In the genomic region with DNA sequence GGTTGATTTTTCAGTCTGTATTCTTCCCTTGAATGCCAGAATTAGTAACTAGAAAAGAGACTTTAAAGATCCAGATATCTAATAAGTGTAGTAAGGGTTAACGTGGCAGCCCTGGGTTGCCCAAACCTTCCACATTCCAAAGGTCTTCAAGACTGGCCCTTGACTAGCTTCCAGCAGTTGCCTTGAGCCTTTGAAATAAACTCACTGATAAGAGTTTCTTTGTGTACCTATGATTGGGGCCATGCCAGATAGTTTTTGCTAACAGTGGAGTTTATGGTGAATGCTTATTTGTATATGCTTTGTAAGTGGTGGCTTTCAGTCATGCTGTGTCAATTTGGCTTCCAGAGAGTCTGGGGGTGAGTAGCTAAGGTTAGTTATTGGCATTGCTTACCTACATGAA, we compare ENCODE assay signal across 17 cellular contexts.
"Had no signal": no experiment of that assay in that cellular context is flagged by ENCODE, and none has a peak within 500 bp of the region (broad histone marks: within the 10 kb centered on the region; RNA-seq: fewer than 3 reads in every experiment).

No MANE protein-coding gene starts in this region.

- H3K36me3 ChIP-seq: adrenal gland, suprapubic skin had no signal

- H3K4me3 ChIP-seq: adrenal gland, suprapubic skin had no signal

- DNase-seq: activated B cell treated with CpG ODN at 0.5 μM for 24 hours; activated CD4-positive, alpha-beta memory T cell treated with anti-CD3 and anti-CD28 coated beads for 36 hours; activated CD4-positive, alpha-beta T cell treated with anti-CD3 and anti-CD28 coated beads for 4 hours; activated gamma-delta T cell treated with Interleukin-2 at 50 U/mL for 16 hours; activated T-cell treated with anti-CD3 and anti-CD28 coated beads for 4 hours; effector CD8-positive, alpha-beta T cell; naive B cell; trophoblast cell had no signal

- H3K4me1 ChIP-seq: adrenal gland, suprapubic skin had no signal

- H3K4me1 Mint-ChIP-seq: activated B cell treated with CpG ODN at 0.5 μM for 24 hours, naive B cell, neural crest cell had no signal

- ATAC-seq: activated naive CD4-positive, alpha-beta T cell treated with anti-CD3 and anti-CD28 coated beads, Interleukin-2, amount 50 U/mL, for 72 hours; esophagus mucosa had no signal

- H3K4me3 Mint-ChIP-seq: activated B cell treated with CpG ODN at 0.5 μM for 24 hours; activated CD4-positive, alpha-beta memory T cell treated with anti-CD3 and anti-CD28 coated beads for 36 hours; activated T-helper 1 cell treated with anti-CD3 and anti-CD28 coated beads, Interleukin-12 subunit alpha, Interleukin-12 subunit beta, Interleukin-2, Interleukin-4 antibody, amounts not matched to agents 30 ng/mL and 10 ng/mL and 1 ng/mL, durations not matched to agents 14 hours and 24 hours and 36 hours; dendritic cell treated with granulocyte-macrophage colony-stimulating factor and Interleukin-4, amounts not matched to agents 40 ng/mL and 50 ng/mL, for 4 days; neural crest cell; stimulated activated naive CD8-positive, alpha-beta T cell treated with anti-CD3 and anti-CD28 coated beads, Interleukin-15, Interleukin-2, amounts not matched to agents 100 ng/mL and 50 ng/mL, for 24 hours; T-helper 2 cell treated with Interferon-gamma antibody and Interleukin-4, amounts not matched to agents 5 μg/mL and 100 μg/mL, for 36 hours had no signal

- H3K27ac Mint-ChIP-seq: activated B cell treated with CpG ODN at 0.5 μM for 24 hours; activated CD4-positive, alpha-beta memory T cell treated with anti-CD3 and anti-CD28 coated beads for 36 hours; activated T-helper 1 cell treated with anti-CD3 and anti-CD28 coated beads, Interleukin-12 subunit alpha, Interleukin-12 subunit beta, Interleukin-2, Interleukin-4 antibody, amounts not matched to agents 30 ng/mL and 10 ng/mL and 1 ng/mL, durations not matched to agents 14 hours and 24 hours and 36 hours; dendritic cell treated with granulocyte-macrophage colony-stimulating factor and Interleukin-4, amounts not matched to agents 40 ng/mL and 50 ng/mL, for 4 days; naive B cell; stimulated activated naive CD8-positive, alpha-beta T cell treated with anti-CD3 and anti-CD28 coated beads, Interleukin-15, Interleukin-2, amounts not matched to agents 100 ng/mL and 50 ng/mL, for 24 hours; T-helper 2 cell treated with Interferon-gamma antibody and Interleukin-4, amounts not matched to agents 5 μg/mL and 100 μg/mL, for 36 hours had no signal
